Comparison of ENCODE assay signal across 1 cellular context in the genomic region with DNA sequence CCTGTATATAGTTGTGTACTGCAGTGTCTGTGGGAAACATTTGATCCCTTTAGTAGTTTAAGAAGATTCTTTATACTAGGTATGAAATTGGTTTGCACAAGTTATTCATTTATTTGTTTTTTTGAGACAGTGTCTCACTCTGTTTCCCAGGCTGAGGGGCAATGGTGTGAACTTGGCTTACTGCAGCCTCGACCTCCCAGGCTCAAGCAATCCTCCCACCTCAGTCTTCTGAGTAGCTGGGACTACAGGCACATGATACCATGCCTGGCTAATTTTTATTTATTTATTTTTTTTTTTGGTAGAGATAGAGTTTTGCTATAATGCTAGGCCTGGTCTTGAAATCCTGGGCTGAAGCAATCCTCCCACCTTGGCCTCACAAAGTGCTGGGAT.
TF ChIP-seq lines count a peak whose summit lies in the region.

No MANE protein-coding gene starts in this region.

TF ChIP-seq in HCT116, 20 proteins besides CTCF, POLR2A, EP300 and RAD21 (continued from another document):
- TF ChIP-seq, protein P1, sequence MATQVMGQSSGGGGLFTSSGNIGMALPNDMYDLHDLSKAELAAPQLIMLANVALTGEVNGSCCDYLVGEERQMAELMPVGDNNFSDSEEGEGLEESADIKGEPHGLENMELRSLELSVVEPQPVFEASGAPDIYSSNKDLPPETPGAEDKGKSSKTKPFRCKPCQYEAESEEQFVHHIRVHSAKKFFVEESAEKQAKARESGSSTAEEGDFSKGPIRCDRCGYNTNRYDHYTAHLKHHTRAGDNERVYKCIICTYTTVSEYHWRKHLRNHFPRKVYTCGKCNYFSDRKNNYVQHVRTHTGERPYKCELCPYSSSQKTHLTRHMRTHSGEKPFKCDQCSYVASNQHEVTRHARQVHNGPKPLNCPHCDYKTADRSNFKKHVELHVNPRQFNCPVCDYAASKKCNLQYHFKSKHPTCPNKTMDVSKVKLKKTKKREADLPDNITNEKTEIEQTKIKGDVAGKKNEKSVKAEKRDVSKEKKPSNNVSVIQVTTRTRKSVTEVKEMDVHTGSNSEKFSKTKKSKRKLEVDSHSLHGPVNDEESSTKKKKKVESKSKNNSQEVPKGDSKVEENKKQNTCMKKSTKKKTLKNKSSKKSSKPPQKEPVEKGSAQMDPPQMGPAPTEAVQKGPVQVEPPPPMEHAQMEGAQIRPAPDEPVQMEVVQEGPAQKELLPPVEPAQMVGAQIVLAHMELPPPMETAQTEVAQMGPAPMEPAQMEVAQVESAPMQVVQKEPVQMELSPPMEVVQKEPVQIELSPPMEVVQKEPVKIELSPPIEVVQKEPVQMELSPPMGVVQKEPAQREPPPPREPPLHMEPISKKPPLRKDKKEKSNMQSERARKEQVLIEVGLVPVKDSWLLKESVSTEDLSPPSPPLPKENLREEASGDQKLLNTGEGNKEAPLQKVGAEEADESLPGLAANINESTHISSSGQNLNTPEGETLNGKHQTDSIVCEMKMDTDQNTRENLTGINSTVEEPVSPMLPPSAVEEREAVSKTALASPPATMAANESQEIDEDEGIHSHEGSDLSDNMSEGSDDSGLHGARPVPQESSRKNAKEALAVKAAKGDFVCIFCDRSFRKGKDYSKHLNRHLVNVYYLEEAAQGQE (IDR thresholded peaks at IDR 0.05; ENCODE audit: low read depth), result no peak
- no peak for TF ChIP-seq ELF1 (IDR thresholded peaks at IDR 0.05; ENCODE audit: borderline replicate concordance, low read depth)
- TF ChIP-seq, protein P2, sequence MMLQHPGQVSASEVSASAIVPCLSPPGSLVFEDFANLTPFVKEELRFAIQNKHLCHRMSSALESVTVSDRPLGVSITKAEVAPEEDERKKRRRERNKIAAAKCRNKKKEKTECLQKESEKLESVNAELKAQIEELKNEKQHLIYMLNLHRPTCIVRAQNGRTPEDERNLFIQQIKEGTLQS (IDR thresholded peaks at IDR 0.05), result no peak
- no peak for TF ChIP-seq POLR2AphosphoS5 (IDR thresholded peaks at IDR 0.05; ENCODE audit: low read depth, low read length)
- no peak for TF ChIP-seq ZNF274 (IDR thresholded peaks at IDR 0.05; ENCODE audit: low read depth, low read length)
- TF ChIP-seq SIN3A (IDR thresholded peaks at IDR 0.05; ENCODE audit: low read depth), result no peak
- TF ChIP-seq ZFX (IDR thresholded peaks at IDR 0.05), result no peak
- TF ChIP-seq, protein P3, sequence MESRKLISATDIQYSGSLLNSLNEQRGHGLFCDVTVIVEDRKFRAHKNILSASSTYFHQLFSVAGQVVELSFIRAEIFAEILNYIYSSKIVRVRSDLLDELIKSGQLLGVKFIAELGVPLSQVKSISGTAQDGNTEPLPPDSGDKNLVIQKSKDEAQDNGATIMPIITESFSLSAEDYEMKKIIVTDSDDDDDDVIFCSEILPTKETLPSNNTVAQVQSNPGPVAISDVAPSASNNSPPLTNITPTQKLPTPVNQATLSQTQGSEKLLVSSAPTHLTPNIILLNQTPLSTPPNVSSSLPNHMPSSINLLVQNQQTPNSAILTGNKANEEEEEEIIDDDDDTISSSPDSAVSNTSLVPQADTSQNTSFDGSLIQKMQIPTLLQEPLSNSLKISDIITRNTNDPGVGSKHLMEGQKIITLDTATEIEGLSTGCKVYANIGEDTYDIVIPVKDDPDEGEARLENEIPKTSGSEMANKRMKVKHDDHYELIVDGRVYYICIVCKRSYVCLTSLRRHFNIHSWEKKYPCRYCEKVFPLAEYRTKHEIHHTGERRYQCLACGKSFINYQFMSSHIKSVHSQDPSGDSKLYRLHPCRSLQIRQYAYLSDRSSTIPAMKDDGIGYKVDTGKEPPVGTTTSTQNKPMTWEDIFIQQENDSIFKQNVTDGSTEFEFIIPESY (IDR thresholded peaks at IDR 0.05; ENCODE audit: extremely low read depth, insufficient replicate concordance, low read length), result no peak
- TF ChIP-seq, protein P4, sequence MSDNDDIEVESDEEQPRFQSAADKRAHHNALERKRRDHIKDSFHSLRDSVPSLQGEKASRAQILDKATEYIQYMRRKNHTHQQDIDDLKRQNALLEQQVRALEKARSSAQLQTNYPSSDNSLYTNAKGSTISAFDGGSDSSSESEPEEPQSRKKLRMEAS (IDR thresholded peaks at IDR 0.05), result no peak
